In the genomic region with DNA sequence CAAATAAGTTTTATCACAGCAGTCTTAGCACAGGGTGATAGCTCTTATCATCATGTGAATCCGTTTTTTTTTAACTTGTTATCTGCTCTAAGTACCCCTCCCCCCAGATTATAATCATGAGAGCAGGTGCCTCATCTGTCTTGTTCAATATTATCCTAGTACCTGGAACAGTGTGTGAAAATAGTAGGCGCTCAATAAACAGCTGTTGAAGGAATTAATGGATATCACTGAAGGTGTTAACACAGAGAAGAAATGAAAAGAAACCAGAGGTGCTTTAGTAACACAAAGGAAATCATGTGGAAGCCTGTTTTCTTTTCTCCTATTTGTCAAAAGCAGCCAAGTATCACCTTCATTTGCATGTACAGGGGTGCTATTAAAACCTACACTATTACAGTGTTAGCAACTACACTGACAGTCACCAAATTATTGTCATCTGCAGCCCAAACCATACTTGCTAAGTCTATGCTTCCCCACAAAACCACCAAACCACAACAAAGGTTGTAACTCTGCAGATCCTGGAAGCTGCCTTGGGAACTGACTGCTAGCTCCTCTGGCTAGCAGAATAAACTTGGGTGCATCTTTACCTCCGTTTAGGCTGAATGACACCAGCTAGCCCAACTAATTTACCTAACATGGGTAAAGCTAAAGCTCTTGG, we compare ENCODE assay signal across 8 cellular contexts. TPM values are rescaled to one million over a fixed set of nuclear protein-coding genes. Genes with fewer than 3 reads are reported as not detected.
DNase-seq lines count a peak whose midpoint lies in the region; ATAC-seq and TF ChIP-seq lines count a peak whose summit lies in the region.

No MANE protein-coding gene starts in this region.

- WGBS in right cardiac atrium: 65% methylated on average over 3 of the region's 3 CpGs
- WGBS in psoas muscle, 3 donors: 76 to 84% (median 82%) methylated on average over 3 of the region's 3 CpGs

- H3K9me3 ChIP-seq in CD8-positive, alpha-beta T cell (ENCODE audit: low read length): no peaks in the 10 kb centered on the region
- H3K9me3 ChIP-seq in right cardiac atrium (ENCODE audit: control insufficient read depth, low read length): no peaks in the 10 kb centered on the region
- H3K9me3 ChIP-seq in psoas muscle: no peaks in the 10 kb centered on the region

- H3K9me3 Mint-ChIP-seq in CD8-positive, alpha-beta T cell: no peaks in the 10 kb centered on the region

- H3K27ac Mint-ChIP-seq in CD8-positive, alpha-beta T cell: peak overlapping the region; percentile 78

- intact Hi-C loops in CD8-positive, alpha-beta T cell (cut with DNase I, micrococcal nuclease): loop anchor here (5.0 to 10.0 kb wide), 8 partner anchors 693 to 1682 kb away; a partner anchor contains a TSS
- intact Hi-C loops in right cardiac atrium (cut with DNase I) (loop anchor here in 2 of 4 donors (5.0 to 10.0 kb wide), 2 partner anchors 48 to 879 kb away; a partner anchor contains a TSS), left ventricle myocardium superior (cut with micrococcal nuclease) (no loop called here), psoas muscle (cut with DNase I) (loop anchor here (5.0 kb wide), 2 partner anchors 33 to 48 kb away; a partner anchor contains a TSS)

- peaks cover 72% of the 10 kb centered on the region for H3K4me1 Mint-ChIP-seq in CD8-positive, alpha-beta T cell (ENCODE audit: low read depth)

- CTCF ChIA-PET in CD8-positive, alpha-beta T cell (lab: Charles Lee): interaction anchor here (0.9 to 1.3 kb wide), 4 partner anchors 24 to 279 kb away, joined by 3 to 4 read pairs (median 3); no protein-coding TSS in a partner anchor

- H3K27ac ChIP-seq in CD8-positive, alpha-beta T cell (ENCODE audit: low read depth, low read length): peak overlapping the region; percentile 1
- H3K27ac ChIP-seq in right cardiac atrium (ENCODE audit: low read length) (no peak overlapping the region), psoas muscle (no peak overlapping the region)

- peak in 6 of 7 experiments; percentile 34 to 66 (median 57) for DNase-seq in CD8-positive, alpha-beta T cell
- DNase-seq in activated CD4-positive, alpha-beta T cell treated with anti-CD3 and anti-CD28 coated beads for 4 hours: peak; percentile 43 to 45
- peak; percentile 40 for DNase-seq in glomerular visceral epithelial cell (ENCODE audit: extremely low spot score)
- DNase-seq in right cardiac atrium: no peak
- DNase-seq in left ventricle myocardium superior: no peak
- no peak for DNase-seq in psoas muscle

- no peak for TF ChIP-seq CTCF in CD8-positive, alpha-beta T cell (IDR thresholded peaks at IDR 0.05)
- no peak for TF ChIP-seq CTCF in psoas muscle (IDR thresholded peaks at IDR 0.05)

- POLR2A ChIA-PET in CD8-positive, alpha-beta T cell (lab: Charles Lee): interaction anchor here (0.9 to 2.7 kb wide), 5 partner anchors 26 to 475 kb away, joined by 3 to 17 read pairs (median 4); a partner anchor contains a TSS

- peaks cover 24% of the 10 kb centered on the region for H3K36me3 ChIP-seq in CD8-positive, alpha-beta T cell (ENCODE audit: insufficient read depth, low read length)
- peaks cover 7 to 23% of the 10 kb centered on the region in 2 donors for H3K36me3 ChIP-seq in psoas muscle (ENCODE audit: insufficient read depth in 1 of 2, low read depth in 1 of 2)

- H3K36me3 Mint-ChIP-seq in CD8-positive, alpha-beta T cell: peaks cover 38% of the 10 kb centered on the region

- peak overlapping the region; percentile 69 for H3K4me3 Mint-ChIP-seq in CD8-positive, alpha-beta T cell

- no peaks in the 10 kb centered on the region for H3K27me3 ChIP-seq in CD8-positive, alpha-beta T cell (ENCODE audit: insufficient read depth, low read length)
- H3K27me3 ChIP-seq in right cardiac atrium (ENCODE audit: control insufficient read depth, insufficient read depth): no peaks in the 10 kb centered on the region
- no peaks in the 10 kb centered on the region for H3K27me3 ChIP-seq in psoas muscle (ENCODE audit: insufficient read depth in 3 of 3, low read length in 2 of 3)

- H3K4me3 ChIP-seq in CD8-positive, alpha-beta T cell (ENCODE audit: low read depth, low read length): peak overlapping the region; percentile 18
- H3K4me3 ChIP-seq in right cardiac atrium (ENCODE audit: low read length): no peak overlapping the region
- H3K4me3 ChIP-seq in psoas muscle: no peak overlapping the region

- peak; percentile 36 for ATAC-seq in CD8-positive, alpha-beta T cell
- ATAC-seq in HG03342 (IDR thresholded peaks at IDR 0.05; ENCODE audit: unreplicated experiment) (peak; percentile 21), right cardiac atrium (no peak), left ventricle myocardium superior (no peak), GM21619 (IDR thresholded peaks at IDR 0.05; ENCODE audit: unreplicated experiment) (no peak), psoas muscle (no peak)

- peaks cover 55% of the 10 kb centered on the region for H3K4me1 ChIP-seq in CD8-positive, alpha-beta T cell (ENCODE audit: insufficient read depth, low read length)
- H3K4me1 ChIP-seq in right cardiac atrium (ENCODE audit: control insufficient read depth, insufficient read depth, low read length) (peaks cover 2% of the 10 kb centered on the region), psoas muscle (peaks cover 18% of the 10 kb centered on the region)

- H3K27me3 Mint-ChIP-seq in CD8-positive, alpha-beta T cell (ENCODE audit: low read depth): no peaks in the 10 kb centered on the region

RNA-seq across cellular contexts. Expression of a gene that starts 2.9 kb away (rescaled TPM):
- total RNA-seq in CD8-positive, alpha-beta T cell: 10 to 100 TPM; 51.5 to 56.5 TPM
- total RNA-seq in right cardiac atrium (10 to 100 TPM; 10.7 to 16.1 (median 14.4) TPM), left ventricle myocardium superior (7.9 TPM), psoas muscle (10 to 100 TPM; 15.1 to 19.5 (median 16.8) TPM)
- polyA plus RNA-seq in right cardiac atrium (8.8 TPM), psoas muscle (1 to 10 TPM; 5.3 to 8.4 (median 6.2) TPM)

RNA-seq across cellular contexts. Expression of a gene that starts 3.1 kb away (rescaled TPM):
- 1 to 10 TPM; 7.5 to 8.3 TPM for total RNA-seq in CD8-positive, alpha-beta T cell
- total RNA-seq in right cardiac atrium (10 to 100 TPM; 13.5 to 16.5 (median 15.2) TPM), left ventricle myocardium superior (15.7 TPM), psoas muscle (10 to 100 TPM; 11.1 to 14.9 (median 13.2) TPM)
- polyA plus RNA-seq in right cardiac atrium (17.8 TPM), psoas muscle (10 to 100 TPM; 13.9 to 20.2 (median 17.7) TPM)

RNA-seq across cellular contexts. Expression of a gene that starts 50.7 kb away (rescaled TPM):
- total RNA-seq in CD8-positive, alpha-beta T cell: 10 to 100 TPM; 20.1 to 24.3 TPM
- total RNA-seq in right cardiac atrium (100 to 1,000 TPM in 1 of 4 donors, 10 to 100 TPM in 3; 52.4 to 103 (median 68.7) TPM), left ventricle myocardium superior (29.5 TPM), psoas muscle (100 to 1,000 TPM in 1 of 4 donors, 10 to 100 TPM in 3; 28.2 to 107 (median 34.2) TPM)
- polyA plus RNA-seq in right cardiac atrium (46.7 TPM), psoas muscle (10 to 100 TPM; 41.5 to 79.0 (median 48.5) TPM)

RNA-seq across cellular contexts. Expression of a gene that starts 50.8 kb away (rescaled TPM):
- total RNA-seq in CD8-positive, alpha-beta T cell: 1 to 10 TPM in 1 of 2 experiments, under 1 TPM in 1; 0.71 to 1.7 TPM
- total RNA-seq in right cardiac atrium (10 to 100 TPM; 21.0 to 30.9 (median 27.4) TPM), left ventricle myocardium superior (36.8 TPM), psoas muscle (10 to 100 TPM; 18.5 to 26.8 (median 19.5) TPM)
- polyA plus RNA-seq in right cardiac atrium (33.4 TPM), psoas muscle (10 to 100 TPM; 29.5 to 55.4 (median 38.0) TPM)

Comparison
In these comparisons a context has a peak if more than half of its experiments do, and no peak if none do; other contexts are left out.
1. ATAC-seq: peak in CD8-positive, alpha-beta T cell (single experiment) and HG03342 (single experiment); none in right cardiac atrium (0 of 2), left ventricle myocardium superior (single experiment), GM21619 (single experiment) and psoas muscle (0 of 4).
2. DNase-seq: peak in CD8-positive, alpha-beta T cell (6 of 7), activated CD4-positive, alpha-beta T cell treated with anti-CD3 and anti-CD28 coated beads for 4 hours (2 of 2) and glomerular visceral epithelial cell (single experiment); none in right cardiac atrium (0 of 3), left ventricle myocardium superior (single experiment) and psoas muscle (0 of 2).